ENCODE assay signal across 18 cellular contexts in the genomic region with DNA sequence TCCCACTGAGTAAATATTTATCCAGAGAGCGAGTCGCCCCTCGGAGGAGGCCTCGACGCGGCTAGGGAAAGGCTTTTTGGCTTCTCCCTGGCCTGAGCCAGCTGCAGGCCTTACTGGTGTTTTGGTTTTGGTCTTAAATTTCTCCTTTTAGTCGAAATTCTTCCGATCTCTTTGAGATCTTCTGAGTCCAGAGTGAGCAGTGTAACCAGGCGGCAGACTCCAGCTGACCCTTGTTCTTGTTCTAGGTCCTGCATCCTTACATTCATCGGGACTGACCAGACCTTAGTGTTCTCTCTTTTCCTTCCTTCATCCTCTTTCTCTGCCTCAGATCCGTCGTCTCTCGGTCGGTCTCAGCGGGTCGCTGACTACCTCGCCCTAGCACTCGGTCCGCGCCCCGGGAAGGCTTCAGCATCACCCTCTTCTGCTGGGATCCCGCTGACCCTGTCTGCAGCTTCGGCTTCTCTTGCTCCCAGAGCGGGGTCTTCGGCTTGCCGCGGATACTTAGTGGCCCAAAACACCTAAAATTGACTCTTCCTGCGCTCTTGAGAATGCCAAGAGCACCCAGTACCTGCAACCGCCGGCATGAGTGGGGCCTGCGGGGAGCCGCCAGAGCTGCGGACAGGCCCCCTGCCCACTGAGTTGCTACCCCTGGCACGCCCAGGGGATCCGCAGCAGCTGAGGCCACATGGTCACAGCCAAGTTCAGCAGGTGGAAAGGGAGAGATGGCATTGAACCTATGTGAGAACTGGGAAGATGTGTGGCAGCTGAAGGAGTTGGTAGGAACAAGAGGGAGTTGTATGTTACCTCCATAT. TPM values are rescaled to one million over a fixed set of nuclear protein-coding genes. Genes with fewer than 3 reads are reported as not detected.
DNase-seq lines count a peak whose midpoint lies in the region; ATAC-seq and TF ChIP-seq lines count a peak whose summit lies in the region.
"Had no signal": no experiment of that assay in that cellular context is flagged by ENCODE, and none has a peak within 500 bp of the region (broad histone marks: within the 10 kb centered on the region; RNA-seq: fewer than 3 reads in every experiment).

No MANE protein-coding gene starts in this region.

- CTCF ChIA-PET in activated CD8-positive, alpha-beta memory T cell treated with anti-CD3 and anti-CD28 coated beads, Interleukin-2, amount 10 ng/mL, durations not matched to agents 7 days and 5 days (lab: Charles Lee) = no interaction called here

- H3K36me3 ChIP-seq in esophagus muscularis mucosa = no peaks in the 10 kb centered on the region

- H3K4me3 Mint-ChIP-seq in activated CD8-positive, alpha-beta memory T cell treated with anti-CD3 and anti-CD28 coated beads, Interleukin-2, amount 10 ng/mL, durations not matched to agents 7 days and 5 days = no peak overlapping the region
- H3K4me3 Mint-ChIP-seq in IgD-negative memory B cell (peak overlapping the region in 1 of 4 donors; percentile 47), progenitor cell of endocrine pancreas (ENCODE audit: low read depth) (peak overlapping the region; percentile 1)
- H3K4me3 Mint-ChIP-seq: memory B cell; natural killer cell treated with Interleukin-12 subunit alpha and Interleukin-12 subunit beta and Interleukin-15 and Interleukin-18, amount 100 ng/mL, for 72 hours had no signal

- peaks cover 22 to 100% (median 87%) of the 10 kb centered on the region in 4 donors for H3K27me3 ChIP-seq in esophagus muscularis mucosa

- peaks cover 4% of the 10 kb centered on the region for H3K9me3 Mint-ChIP-seq in activated CD8-positive, alpha-beta memory T cell treated with anti-CD3 and anti-CD28 coated beads, Interleukin-2, amount 10 ng/mL, durations not matched to agents 7 days and 5 days (ENCODE audit: low read depth)
- H3K9me3 Mint-ChIP-seq in IgD-negative memory B cell (peaks cover 0 to 5% (median 4%) of the 10 kb centered on the region in 3 donors), progenitor cell of endocrine pancreas (ENCODE audit: low read depth) (no peaks in the 10 kb centered on the region)
- H3K9me3 Mint-ChIP-seq: natural killer cell treated with Interleukin-12 subunit alpha and Interleukin-12 subunit beta and Interleukin-15 and Interleukin-18, amount 100 ng/mL, for 72 hours had no signal

- no peak for TF ChIP-seq POLR2A in esophagus muscularis mucosa (IDR thresholded peaks at IDR 0.05; ENCODE audit: low read depth)

- no peak for TF ChIP-seq EP300 in esophagus muscularis mucosa (IDR thresholded peaks at IDR 0.05)

- H3K27ac Mint-ChIP-seq in activated CD8-positive, alpha-beta memory T cell treated with anti-CD3 and anti-CD28 coated beads, Interleukin-2, amount 10 ng/mL, durations not matched to agents 7 days and 5 days = peak overlapping the region; percentile 65
- peak overlapping the region in 2 of 3 donors; percentile 39 to 76 for H3K27ac Mint-ChIP-seq in IgD-negative memory B cell
- H3K27ac Mint-ChIP-seq in progenitor cell of endocrine pancreas = no peak overlapping the region
- H3K27ac Mint-ChIP-seq: memory B cell; natural killer cell treated with Interleukin-12 subunit alpha and Interleukin-12 subunit beta and Interleukin-15 and Interleukin-18, amount 100 ng/mL, for 72 hours had no signal

- peaks cover 12% of the 10 kb centered on the region for H3K36me3 Mint-ChIP-seq in activated CD8-positive, alpha-beta memory T cell treated with anti-CD3 and anti-CD28 coated beads, Interleukin-2, amount 10 ng/mL, durations not matched to agents 7 days and 5 days
- H3K36me3 Mint-ChIP-seq in IgD-negative memory B cell = no peaks in the 10 kb centered on the region
- H3K36me3 Mint-ChIP-seq in progenitor cell of endocrine pancreas (ENCODE audit: insufficient read depth) = no peaks in the 10 kb centered on the region
- H3K36me3 Mint-ChIP-seq: memory B cell had no signal

- ATAC-seq in activated CD8-positive, alpha-beta memory T cell treated with anti-CD3 and anti-CD28 coated beads, Interleukin-2, amount 10 ng/mL, durations not matched to agents 7 days and 5 days = no peak
- ATAC-seq: natural killer cell treated with Interleukin-12 subunit alpha and Interleukin-12 subunit beta and Interleukin-15 and Interleukin-18, amount 100 ng/mL, for 72 hours had no signal

- no peak overlapping the region for H3K27ac ChIP-seq in esophagus muscularis mucosa (replicated peaks in 1 of 4)

- H3K27me3 Mint-ChIP-seq in activated CD8-positive, alpha-beta memory T cell treated with anti-CD3 and anti-CD28 coated beads, Interleukin-2, amount 10 ng/mL, durations not matched to agents 7 days and 5 days = peaks cover 100% of the 10 kb centered on the region
- H3K27me3 Mint-ChIP-seq in IgD-negative memory B cell = peaks cover 77% of the 10 kb centered on the region
- peaks cover 99% of the 10 kb centered on the region for H3K27me3 Mint-ChIP-seq in progenitor cell of endocrine pancreas

- intact Hi-C loops in esophagus muscularis mucosa (cut with DNase I) = no loop called here

- 19% methylated on average over 24 of the region's 35 CpGs for WGBS in esophagus muscularis mucosa

- peak overlapping the region in 3 of 4 donors; percentile 44 to 49 (median 44) for H3K4me3 ChIP-seq in esophagus muscularis mucosa

- H3K9me3 ChIP-seq in esophagus muscularis mucosa = no peaks in the 10 kb centered on the region

- peaks cover 63 to 88% (median 80%) of the 10 kb centered on the region in 4 donors for H3K4me1 ChIP-seq in esophagus muscularis mucosa

- no peak for DNase-seq in activated CD8-positive, alpha-beta memory T cell treated with anti-CD3 and anti-CD28 coated beads, Interleukin-2, amount 10 ng/mL, durations not matched to agents 7 days and 5 days
- DNase-seq in activated CD8-positive, alpha-beta memory T cell treated with anti-CD3 and anti-CD28 coated beads for 24 hours = no peak
- DNase-seq in esophagus muscularis mucosa (ENCODE audit: extremely low spot score) = no peak
- no peak for DNase-seq in progenitor cell of endocrine pancreas (ENCODE audit: low spot score, unreplicated experiment)
- DNase-seq in ACHN = no peak
- DNase-seq in NCI-H526 (lab: John Stamatoyannopoulos, UW) = no peak
- DNase-seq in activated CD4-positive, CD25-positive, alpha-beta regulatory T cell treated with anti-CD3 and anti-CD28 coated beads, Interleukin-2, amount 50 U/mL, for 72 hours = no peak
- DNase-seq: activated CD4-positive, CD25-positive, alpha-beta regulatory T cell; anterior cingulate cortex; Calu3; NCI-H146; NCI-H226; NK-92 treated with Interleukin-12 subunit alpha and Interleukin-12 subunit beta, amount 100 ng/mL, for 24 hours; stimulated activated CD4-positive, alpha-beta T cell treated with anti-CD3 and anti-CD28 coated beads, Interleukin-4, amount 100 ng/mL, for 1 hour had no signal

- in situ Hi-C loops in ACHN (cut with HindIII; ENCODE audit: low pct_ligation_motif_present, low pct_unique_long_range_greater_than_20kb, low sequenced_read_pairs) = no loop called here

- peaks cover 6% of the 10 kb centered on the region for H3K4me1 Mint-ChIP-seq in activated CD8-positive, alpha-beta memory T cell treated with anti-CD3 and anti-CD28 coated beads, Interleukin-2, amount 10 ng/mL, durations not matched to agents 7 days and 5 days
- H3K4me1 Mint-ChIP-seq in IgD-negative memory B cell (peaks cover 0 to 13% (median 4%) of the 10 kb centered on the region in 3 donors), progenitor cell of endocrine pancreas (ENCODE audit: low read depth) (peaks cover 35% of the 10 kb centered on the region)

- no peak for TF ChIP-seq CTCF in esophagus muscularis mucosa (IDR thresholded peaks at IDR 0.05)
- no peak for TF ChIP-seq CTCF in progenitor cell of endocrine pancreas (IDR thresholded peaks at IDR 0.05; ENCODE audit: unreplicated experiment)

RNA-seq across cellular contexts. Expression of gene PAX9, which starts 2.4 kb away (rescaled TPM):
- total RNA-seq in activated CD8-positive, alpha-beta memory T cell treated with anti-CD3 and anti-CD28 coated beads, Interleukin-2, amount 10 ng/mL, durations not matched to agents 7 days and 5 days = not detected
- polyA plus RNA-seq in IgD-negative memory B cell = not detected
- total RNA-seq in esophagus muscularis mucosa = 1 to 10 TPM in 1 of 4 donors, under 1 TPM in 3; 0.50 to 2.1 (median 0.77) TPM
- 0.77 and 1.3 TPM in 2 replicates for total RNA-seq in progenitor cell of endocrine pancreas
- total RNA-seq: natural killer cell treated with Interleukin-12 subunit alpha and Interleukin-12 subunit beta and Interleukin-15 and Interleukin-18, amount 100 ng/mL, for 72 hours; temporal lobe had no signal
